ENCODE assay signal across 8 cellular contexts in genomic region chr17:38444151-38444550, GRCh38. TPM values are rescaled to one million over a fixed set of nuclear protein-coding genes. Genes with fewer than 3 reads are reported as not detected.
DNase-seq lines count a peak whose midpoint lies in the region; TF ChIP-seq lines count a peak whose summit lies in the region.

No MANE protein-coding gene starts in this region.

- 5% methylated on average over 10 of the region's 14 CpGs for WGBS in mammary epithelial cell (ENCODE audit: low coverage, missing lambda C conversion rate)

- H3K27ac ChIP-seq in mammary epithelial cell (ENCODE audit: insufficient read depth, low read depth, low read length) (no peak overlapping the region), layer of hippocampus (ENCODE audit: low read depth, low read length) (peak overlapping the region; percentile 63)

- H3K27me3 ChIP-seq in mammary epithelial cell (ENCODE audit: insufficient read depth, low read length), result no peaks in the 10 kb centered on the region
- no peaks in the 10 kb centered on the region for H3K27me3 ChIP-seq in layer of hippocampus (ENCODE audit: control insufficient read depth, insufficient read depth, low read length)

- H3K36me3 ChIP-seq in mammary epithelial cell (ENCODE audit: insufficient read depth, low read length), result no peaks in the 10 kb centered on the region

- intact Hi-C loops in mammary epithelial cell (cut with micrococcal nuclease), result loop anchor here (1.0 to 2.0 kb wide), 5 partner anchors 21 to 223 kb away; no protein-coding TSS in a partner anchor

- in situ Hi-C loops in mammary epithelial cell (cut with MboI; ENCODE audit: low sequenced_read_pairs in 2 of 2), result loop anchor here (5.0 to 25.0 kb wide), 4 partner anchors 43 to 221 kb away; partner anchors contain the start of gene EPOP (in 1 of the 2)

- H3K4me3 ChIP-seq in WI38 (ENCODE audit: low read depth, low read length) (no peak overlapping the region), mammary epithelial cell (replicated peaks in 1 of 3; ENCODE audit: insufficient read depth in 1 of 3, low read depth in 2 of 3, low read length in 3 of 3) (no peak overlapping the region)

- H3K4me1 ChIP-seq in mammary epithelial cell (ENCODE audit: insufficient read depth, low read length), result peaks cover 20% of the 10 kb centered on the region

- dilution Hi-C loops in mammary epithelial cell (cut with HindIII; ENCODE audit: low sequenced_read_pairs), result no loop called here

- no TSS peak for BruUV-seq in mammary epithelial cell (replicated peaks; lab: Mats Ljungman, UMichigan)

- TF ChIP-seq CTCF in WI38 (IDR thresholded peaks at IDR 0.05; ENCODE audit: low read depth, low read length), result peak; percentile 90
- TF ChIP-seq CTCF in mammary epithelial cell (conservative IDR thresholded peaks at IDR 0.05 in 1 of 2, IDR thresholded peaks at IDR 0.05 in 1 of 2; ENCODE audit: extremely low read depth in 1 of 2, insufficient read depth in 1 of 2, low read depth in 1 of 2, low read length in 2 of 2), result peak; percentile 88 to 97

- CTCF ChIA-PET in mammary epithelial cell (lab: Charles Lee; ENCODE audit: low non-redundant PET), result interaction anchor here (0.5 kb wide), 1 partner anchor 223 kb away, joined by 6 read pairs; no protein-coding TSS in a partner anchor

- H3K9ac ChIP-seq in mammary epithelial cell (ENCODE audit: insufficient read depth, low read length), result no peak overlapping the region

- DNase-seq in SKM-1 treated with dmso at 0.1 percent for 144 hours (lab: John Stamatoyannopoulos, UW; ENCODE audit: unreplicated experiment), result peak; percentile 18
- no peak for DNase-seq in SKM-1 (lab: John Stamatoyannopoulos, UW; ENCODE audit: unreplicated experiment)
- DNase-seq in NCI-H2029 treated with DMSO at 0.1 percent for 48 hours (lab: John Stamatoyannopoulos, UW), result peak; percentile 37
- peak; percentile 54 for DNase-seq in mammary epithelial cell
- DNase-seq in stimulated activated CD4-positive, alpha-beta T cell treated with anti-CD3 and anti-CD28 coated beads, Interleukin-2, amount 100 ng/mL, for 48 hours, result peak; percentile 42 to 53
- no peak for DNase-seq in OCI-M2 (lab: John Stamatoyannopoulos, UW; ENCODE audit: unreplicated experiment)

- H3K4me2 ChIP-seq in mammary epithelial cell (ENCODE audit: insufficient read depth, low read depth, low read length), result no peak overlapping the region

- H2AFZ ChIP-seq in mammary epithelial cell (ENCODE audit: low read depth, low read length), result peak overlapping the region; percentile 36

- no peaks in the 10 kb centered on the region for H3K79me2 ChIP-seq in mammary epithelial cell (ENCODE audit: insufficient read depth, low read length)

- H3K9me3 ChIP-seq in mammary epithelial cell (replicated peaks; ENCODE audit: insufficient read depth, low read length), result no peaks in the 10 kb centered on the region

- no peaks in the 10 kb centered on the region for H4K20me1 ChIP-seq in mammary epithelial cell (ENCODE audit: insufficient read depth, low read length)

RNA-seq across cellular contexts. Expression of gene ARHGAP23, which starts 15.9 kb away (rescaled TPM):
- 10 to 100 TPM; 30.5 to 43.0 TPM for total RNA-seq in mammary epithelial cell
- polyA plus RNA-seq in mammary epithelial cell, result 11.4 TPM
- 28.8 TPM for polyA minus RNA-seq in mammary epithelial cell

Comparison
In these comparisons a context has a peak if more than half of its experiments do, and no peak if none do; other contexts are left out.
1. DNase-seq: peak in SKM-1 treated with dmso at 0.1 percent for 144 hours (single experiment), NCI-H2029 treated with DMSO at 0.1 percent for 48 hours (single experiment), mammary epithelial cell (single experiment) and stimulated activated CD4-positive, alpha-beta T cell treated with anti-CD3 and anti-CD28 coated beads, Interleukin-2, amount 100 ng/mL, for 48 hours (2 of 2); none in SKM-1 (single experiment) and OCI-M2 (single experiment).